36 cellular contexts compared by ENCODE assay signal in genomic region chr10:4329237-4329636, GRCh38.
"Had no signal": no experiment of that assay in that cellular context is flagged by ENCODE, and none has a peak within 500 bp of the region (broad histone marks: within the 10 kb centered on the region; RNA-seq: fewer than 3 reads in every experiment).

No MANE protein-coding gene starts in this region.

- H3K9me3 ChIP-seq: adrenal gland, body of pancreas, breast epithelium had no signal

- H3K36me3 ChIP-seq: adrenal gland, brain microvascular endothelial cell, breast epithelium had no signal

- H3K27ac Mint-ChIP-seq: activated B cell treated with CpG ODN at 0.5 μM for 24 hours; activated CD4-positive, alpha-beta memory T cell treated with anti-CD3 and anti-CD28 coated beads for 36 hours; activated CD4-positive, alpha-beta T cell treated with anti-CD3 and anti-CD28 coated beads, Interleukin-2, amount 10 ng/mL, durations not matched to agents 24 days and 14 days; activated CD8-positive, alpha-beta T cell treated with anti-CD3 and anti-CD28 coated beads for 36 hours; activated naive CD4-positive, alpha-beta T cell treated with anti-CD3 and anti-CD28 coated beads for 36 hours; activated naive CD8-positive, alpha-beta T cell treated with anti-CD3 and anti-CD28 coated beads for 36 hours; activated T-cell treated with anti-CD3 and anti-CD28 coated beads, Interleukin-2, amount 50 U/mL, for 72 hours; activated T-helper 1 cell treated with anti-CD3 and anti-CD28 coated beads, Interleukin-12 subunit alpha, Interleukin-12 subunit beta, Interleukin-2, Interleukin-4 antibody, amounts not matched to agents 30 ng/mL and 10 ng/mL and 1 ng/mL, durations not matched to agents 14 hours and 24 hours and 36 hours; activated T-helper 17 cell treated with anti-CD3 and anti-CD28 coated beads, Interleukin-2, amount 50 U/mL, for 72 hours; T-helper 1 cell treated with Interleukin-12 subunit alpha and Interleukin-12 subunit beta and Interleukin-4 antibody, amounts not matched to agents 30 μg/mL and 1 μg/mL, for 36 hours; T-helper 2 cell treated with Interferon-gamma antibody and Interleukin-4, amounts not matched to agents 5 μg/mL and 100 μg/mL, for 36 hours had no signal

- H3K36me3 Mint-ChIP-seq: activated CD4-positive, alpha-beta memory T cell treated with anti-CD3 and anti-CD28 coated beads for 36 hours; activated naive CD4-positive, alpha-beta T cell treated with anti-CD3 and anti-CD28 coated beads, Interleukin-2, amount 50 U/mL, for 72 hours; activated naive CD8-positive, alpha-beta T cell treated with anti-CD3 and anti-CD28 coated beads for 36 hours had no signal

- H3K4me1 ChIP-seq: adrenal gland, body of pancreas, breast epithelium had no signal

- DNase-seq: activated B cell treated with CpG ODN at 0.5 μM for 24 hours; activated CD4-positive, alpha-beta memory T cell treated with anti-CD3 and anti-CD28 coated beads for 36 hours; activated CD4-positive, alpha-beta T cell treated with anti-CD3 and anti-CD28 coated beads for 4 hours; activated CD4-positive, alpha-beta T cell treated with anti-CD3 and anti-CD28 coated beads, Interleukin-2, amount 10 ng/mL, durations not matched to agents 24 days and 14 days; activated CD4-positive, alpha-beta T cell treated with anti-CD3 and anti-CD28 coated beads, Interleukin-2, amount 50 U/mL, for 1 hour; activated CD4-positive, alpha-beta T cell treated with anti-CD3 and anti-CD28 coated beads, Interleukin-2, amount 50 U/mL, for 4 hours; activated CD4-positive, CD25-positive, alpha-beta regulatory T cell treated with anti-CD3 and anti-CD28 coated beads, Interleukin-2, amount 50 U/mL, for 72 hours; activated CD8-positive, alpha-beta memory T cell treated with anti-CD3 and anti-CD28 coated beads, Interleukin-2, amount 50 U/mL, for 4 hours; activated CD8-positive, alpha-beta T cell treated with anti-CD3 and anti-CD28 coated beads for 36 hours; activated effector memory CD4-positive, alpha-beta T cell treated with anti-CD3 and anti-CD28 coated beads, Interleukin-2, amount 50 U/mL, for 16 hours; activated gamma-delta T cell treated with Interleukin-2 at 50 U/mL for 16 hours; activated naive CD4-positive, alpha-beta T cell; activated naive CD4-positive, alpha-beta T cell treated with anti-CD3 and anti-CD28 coated beads for 36 hours; activated naive CD4-positive, alpha-beta T cell treated with anti-CD3 and anti-CD28 coated beads, Interleukin-2, amount 50 U/mL, for 16 hours; activated naive CD8-positive, alpha-beta T cell treated with anti-CD3 and anti-CD28 coated beads for 36 hours; activated T-cell treated with anti-CD3 and anti-CD28 coated beads for 4 hours; activated T-cell treated with anti-CD3 and anti-CD28 coated beads, Interleukin-2, amount 50 U/mL, for 1 hour; activated T-cell treated with anti-CD3 and anti-CD28 coated beads, Interleukin-2, amount 50 U/mL, for 4 hours; activated T-cell treated with anti-CD3 and anti-CD28 coated beads, Interleukin-2, amount 50 U/mL, for 72 hours; adrenal gland; amniotic stem cell; aorta; body of pancreas; brain microvascular endothelial cell; caudate nucleus; T-helper 1 cell; T-helper 2 cell; T-helper 9 cell had no signal

- H3K9me3 Mint-ChIP-seq: activated CD4-positive, alpha-beta memory T cell treated with anti-CD3 and anti-CD28 coated beads for 36 hours; activated CD4-positive, alpha-beta T cell treated with anti-CD3 and anti-CD28 coated beads, Interleukin-2, amount 10 ng/mL, durations not matched to agents 24 days and 14 days; activated CD8-positive, alpha-beta T cell treated with anti-CD3 and anti-CD28 coated beads for 36 hours; activated naive CD4-positive, alpha-beta T cell treated with anti-CD3 and anti-CD28 coated beads for 36 hours; activated naive CD4-positive, alpha-beta T cell treated with anti-CD3 and anti-CD28 coated beads, Interleukin-2, amount 50 U/mL, for 72 hours; activated naive CD8-positive, alpha-beta T cell treated with anti-CD3 and anti-CD28 coated beads for 36 hours; activated T-cell treated with anti-CD3 and anti-CD28 coated beads, Interleukin-2, amount 50 U/mL, for 4 hours; activated T-cell treated with anti-CD3 and anti-CD28 coated beads, Interleukin-2, amount 50 U/mL, for 72 hours; activated T-helper 1 cell treated with anti-CD3 and anti-CD28 coated beads, Interleukin-12 subunit alpha, Interleukin-12 subunit beta, Interleukin-2, Interleukin-4 antibody, amounts not matched to agents 30 ng/mL and 10 ng/mL and 1 ng/mL, durations not matched to agents 14 hours and 24 hours and 36 hours; activated T-helper 17 cell treated with anti-CD3 and anti-CD28 coated beads, Interleukin-2, amount 50 U/mL, for 72 hours; central memory CD8-positive, alpha-beta T cell; T-helper 1 cell treated with Interleukin-12 subunit alpha and Interleukin-12 subunit beta and Interleukin-4 antibody, amounts not matched to agents 30 μg/mL and 1 μg/mL, for 36 hours; T-helper 2 cell treated with Interferon-gamma antibody and Interleukin-4, amounts not matched to agents 5 μg/mL and 100 μg/mL, for 36 hours had no signal

- H3K27ac ChIP-seq: adrenal gland, body of pancreas, brain microvascular endothelial cell, breast epithelium, VCaP had no signal

- ATAC-seq: activated CD8-positive, alpha-beta T cell treated with anti-CD3 and anti-CD28 coated beads for 36 hours; activated naive CD4-positive, alpha-beta T cell treated with anti-CD3 and anti-CD28 coated beads, Interleukin-2, amount 50 U/mL, for 72 hours; activated T-cell treated with anti-CD3 and anti-CD28 coated beads, Interleukin-2, amount 50 U/mL, for 4 hours; activated T-cell treated with anti-CD3 and anti-CD28 coated beads, Interleukin-2, amount 50 U/mL, for 72 hours; activated T-helper 17 cell treated with anti-CD3 and anti-CD28 coated beads, Interleukin-2, amount 50 U/mL, for 72 hours; body of pancreas had no signal

- H3K27me3 ChIP-seq: adrenal gland, body of pancreas, brain microvascular endothelial cell, breast epithelium had no signal

- H3K4me1 Mint-ChIP-seq: activated B cell treated with CpG ODN at 0.5 μM for 24 hours; activated CD4-positive, alpha-beta T cell treated with anti-CD3 and anti-CD28 coated beads, Interleukin-2, amount 10 ng/mL, durations not matched to agents 24 days and 14 days; activated naive CD8-positive, alpha-beta T cell treated with anti-CD3 and anti-CD28 coated beads for 36 hours; activated T-helper 17 cell treated with anti-CD3 and anti-CD28 coated beads, Interleukin-2, amount 50 U/mL, for 72 hours; central memory CD8-positive, alpha-beta T cell had no signal

- H3K27me3 Mint-ChIP-seq: activated CD4-positive, alpha-beta memory T cell treated with anti-CD3 and anti-CD28 coated beads for 36 hours; activated T-helper 17 cell treated with anti-CD3 and anti-CD28 coated beads, Interleukin-2, amount 50 U/mL, for 72 hours; central memory CD8-positive, alpha-beta T cell had no signal

- H3K4me3 Mint-ChIP-seq: activated B cell treated with CpG ODN at 0.5 μM for 24 hours; activated CD4-positive, alpha-beta memory T cell treated with anti-CD3 and anti-CD28 coated beads for 36 hours; activated CD4-positive, alpha-beta T cell treated with anti-CD3 and anti-CD28 coated beads, Interleukin-2, amount 10 ng/mL, durations not matched to agents 24 days and 14 days; activated CD8-positive, alpha-beta T cell treated with anti-CD3 and anti-CD28 coated beads for 36 hours; activated naive CD4-positive, alpha-beta T cell treated with anti-CD3 and anti-CD28 coated beads for 36 hours; activated naive CD8-positive, alpha-beta T cell treated with anti-CD3 and anti-CD28 coated beads for 36 hours; activated T-cell treated with anti-CD3 and anti-CD28 coated beads, Interleukin-2, amount 50 U/mL, for 4 hours; activated T-cell treated with anti-CD3 and anti-CD28 coated beads, Interleukin-2, amount 50 U/mL, for 72 hours; activated T-helper 1 cell treated with anti-CD3 and anti-CD28 coated beads, Interleukin-12 subunit alpha, Interleukin-12 subunit beta, Interleukin-2, Interleukin-4 antibody, amounts not matched to agents 30 ng/mL and 10 ng/mL and 1 ng/mL, durations not matched to agents 14 hours and 24 hours and 36 hours; activated T-helper 17 cell treated with anti-CD3 and anti-CD28 coated beads, Interleukin-2, amount 50 U/mL, for 72 hours; central memory CD8-positive, alpha-beta T cell; T-helper 1 cell treated with Interleukin-12 subunit alpha and Interleukin-12 subunit beta and Interleukin-4 antibody, amounts not matched to agents 30 μg/mL and 1 μg/mL, for 36 hours; T-helper 2 cell treated with Interferon-gamma antibody and Interleukin-4, amounts not matched to agents 5 μg/mL and 100 μg/mL, for 36 hours had no signal

- H3K4me3 ChIP-seq: adrenal gland, body of pancreas, breast epithelium had no signal
